In genomic region chr13:66659291-66660012, GRCh38 we compare ENCODE assay signal across 8 cellular contexts.
A peak's percentile ranks its signal among the peaks of the same experiment; 100 is the strongest.
DNase-seq lines count a peak whose midpoint lies in the region; ATAC-seq, FAIRE-seq and TF ChIP-seq lines count a peak whose summit lies in the region.

No MANE protein-coding gene starts in this region.

- BruUV-seq in MCF 10A (replicated peaks; lab: Mats Ljungman, UMichigan): no TSS peak
- BruUV-seq in mammary epithelial cell (replicated peaks; lab: Mats Ljungman, UMichigan): no TSS peak

- no peaks in the 10 kb centered on the region for H3K79me2 ChIP-seq in mammary epithelial cell (ENCODE audit: insufficient read depth, low read length)

- intact Hi-C loops in MCF 10A (cut with micrococcal nuclease) (no loop called here), mammary epithelial cell (cut with micrococcal nuclease) (no loop called here), adrenal gland (cut with DNase I) (no loop called here)

- H3K27me3 Mint-ChIP-seq in MCF 10A (ENCODE audit: insufficient read depth, unreplicated experiment): no peaks in the 10 kb centered on the region

- H3K27ac Mint-ChIP-seq in MCF 10A (ENCODE audit: low read depth, unreplicated experiment): peak overlapping the region; percentile 65

- no peak overlapping the region for H3K4me3 Mint-ChIP-seq in MCF 10A (ENCODE audit: unreplicated experiment)

- 97% methylated on average over 5 of the region's 5 CpGs for WGBS in mammary epithelial cell (ENCODE audit: low coverage, missing lambda C conversion rate)
- 49 to 74% (median 60%) methylated on average over 5 of the region's 5 CpGs for WGBS in adrenal gland, 4 donors

- TF ChIP-seq POLR2A in adrenal gland (IDR thresholded peaks at IDR 0.05): no peak

- dilution Hi-C loops in mammary epithelial cell (cut with HindIII; ENCODE audit: low sequenced_read_pairs): no loop called here

- no peak for FAIRE-seq in urothelium cell line (lab: Jason Lieb, UNC)
- FAIRE-seq in HTR-8/SVneo (lab: Jason Lieb, UNC): no peak

- no peak overlapping the region for H3K9ac ChIP-seq in mammary epithelial cell (ENCODE audit: insufficient read depth, low read length)

- H4K20me1 ChIP-seq in mammary epithelial cell (ENCODE audit: insufficient read depth, low read length): no peaks in the 10 kb centered on the region

- peak; percentile 44 for ATAC-seq in HG02981 (IDR thresholded peaks at IDR 0.05; ENCODE audit: unreplicated experiment)

- peaks cover 17% of the 10 kb centered on the region for H3K4me1 Mint-ChIP-seq in MCF 10A (ENCODE audit: insufficient read depth, unreplicated experiment)

- H3K36me3 Mint-ChIP-seq in MCF 10A (ENCODE audit: insufficient read depth, unreplicated experiment): no peaks in the 10 kb centered on the region

- H3K27ac ChIP-seq in mammary epithelial cell (ENCODE audit: insufficient read depth, low read depth, low read length): no peak overlapping the region
- H3K27ac ChIP-seq in adrenal gland: peak overlapping the region; percentile 30 to 84 (median 74)

- no peak for TF ChIP-seq CTCF in MCF 10A (IDR thresholded peaks at IDR 0.05; ENCODE audit: unreplicated experiment)
- TF ChIP-seq CTCF in mammary epithelial cell (conservative IDR thresholded peaks at IDR 0.05 in 1 of 2, IDR thresholded peaks at IDR 0.05 in 1 of 2; ENCODE audit: extremely low read depth in 1 of 2, insufficient read depth in 1 of 2, low read depth in 1 of 2, low read length in 2 of 2): no peak
- no peak for TF ChIP-seq CTCF in adrenal gland (IDR thresholded peaks at IDR 0.05)
- no peak for TF ChIP-seq CTCF in foreskin fibroblast (IDR thresholded peaks at IDR 0.05; ENCODE audit: low read depth, low read length)

- POLR2A ChIA-PET in MCF 10A (lab: Yijun Ruan, JAX): interaction anchor here (0.5 to 0.7 kb wide), 2 partner anchors 267 to 572 kb away, joined by 3 read pairs; no protein-coding TSS in a partner anchor

- in situ Hi-C loops in mammary epithelial cell (cut with MboI; ENCODE audit: low sequenced_read_pairs in 2 of 2): no loop called here

- H3K9me3 ChIP-seq in mammary epithelial cell (replicated peaks; ENCODE audit: insufficient read depth, low read length) (no peaks in the 10 kb centered on the region), adrenal gland (replicated peaks in 1 of 3) (no peaks in the 10 kb centered on the region)

- H3K27me3 ChIP-seq in mammary epithelial cell (ENCODE audit: insufficient read depth, low read length) (no peaks in the 10 kb centered on the region), adrenal gland (no peaks in the 10 kb centered on the region)

- H3K9me3 Mint-ChIP-seq in MCF 10A (ENCODE audit: unreplicated experiment): no peaks in the 10 kb centered on the region

- H3K4me1 ChIP-seq in mammary epithelial cell (ENCODE audit: insufficient read depth, low read length): peaks cover 18% of the 10 kb centered on the region
- H3K4me1 ChIP-seq in adrenal gland (replicated peaks in 1 of 2): peaks cover 6 to 23% of the 10 kb centered on the region in 2 donors

- DNase-seq in MCF 10A (ENCODE audit: unreplicated experiment) (no peak), mammary epithelial cell (no peak), adrenal gland (no peak), urothelium cell line (ENCODE audit: low spot score) (no peak), foreskin fibroblast (no peak), HTR-8/SVneo (ENCODE audit: insufficient read length, low spot score) (no peak)
- no peak for DNase-seq in stimulated activated CD4-positive, alpha-beta T cell treated with anti-CD3 and anti-CD28 coated beads, Interleukin-12 subunit alpha, Interleukin-12 subunit beta, amount 100 ng/mL, for 4 hours

- CTCF ChIA-PET in MCF 10A (lab: Yijun Ruan, JAX) (no interaction called here), mammary epithelial cell (lab: Charles Lee; ENCODE audit: low non-redundant PET) (no interaction called here)

- H3K4me3 ChIP-seq in mammary epithelial cell (replicated peaks in 1 of 3; ENCODE audit: insufficient read depth in 1 of 3, low read depth in 2 of 3, low read length in 3 of 3) (no peak overlapping the region), adrenal gland (peak overlapping the region in 1 of 4 donors; percentile 3), foreskin fibroblast (ENCODE audit: low read depth in 1 of 2, low read length in 2 of 2) (no peak overlapping the region)

- no peak overlapping the region for H3K4me2 ChIP-seq in mammary epithelial cell (ENCODE audit: insufficient read depth, low read depth, low read length)

- no peaks in the 10 kb centered on the region for H3K36me3 ChIP-seq in mammary epithelial cell (ENCODE audit: insufficient read depth, low read length)
- no peaks in the 10 kb centered on the region for H3K36me3 ChIP-seq in adrenal gland (replicated peaks in 1 of 2)

- no peak overlapping the region for H2AFZ ChIP-seq in mammary epithelial cell (ENCODE audit: low read depth, low read length)
